8 cellular contexts compared by ENCODE assay signal in the genomic region with DNA sequence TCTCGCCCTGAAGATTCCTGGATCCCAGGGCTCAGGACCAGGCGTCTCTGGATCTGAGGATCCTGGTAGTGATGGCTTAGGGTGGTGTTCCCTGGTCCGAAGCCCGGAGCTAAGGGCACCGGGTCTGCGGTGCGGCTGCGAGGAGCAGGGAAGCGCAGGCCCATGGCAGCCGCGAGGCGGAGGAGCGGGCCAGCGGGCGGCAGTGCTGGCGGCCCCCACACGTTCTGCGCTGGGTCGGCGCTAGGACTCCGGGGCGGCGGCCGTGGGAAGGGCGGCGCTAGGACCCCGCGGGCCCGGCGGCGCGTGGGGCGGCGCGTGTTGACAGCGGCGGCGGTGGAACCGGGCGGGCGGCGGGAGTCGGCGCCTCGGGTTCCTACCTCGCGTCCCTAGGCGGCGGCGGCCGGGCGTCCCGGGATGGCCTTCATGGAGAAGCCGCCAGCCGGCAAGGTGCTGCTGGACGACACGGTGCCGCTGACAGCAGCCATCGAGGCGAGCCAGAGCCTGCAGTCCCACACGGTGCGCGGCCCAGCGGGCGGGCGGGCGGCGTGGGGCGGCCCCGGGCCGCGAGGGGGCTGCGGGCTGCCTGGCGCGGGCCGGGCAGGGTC. TPM values are rescaled to one million over a fixed set of nuclear protein-coding genes. Genes with fewer than 3 reads are reported as not detected.
DNase-seq lines count a peak whose midpoint lies in the region; ATAC-seq and TF ChIP-seq lines count a peak whose summit lies in the region.

Gene PXK (plus strand): TSS at position 318 of the 605 bp plus-strand sequence. CDS start 97 bp downstream, at position 415.

- peak; percentile 90 for ATAC-seq in CD8-positive, alpha-beta T cell
- ATAC-seq in GM19351 (IDR thresholded peaks at IDR 0.05; ENCODE audit: unreplicated experiment) (peak; percentile 84), HG03460 (IDR thresholded peaks at IDR 0.05; ENCODE audit: unreplicated experiment) (peak; percentile 90)
- peak; percentile 94 for ATAC-seq in stimulated activated naive CD8-positive, alpha-beta T cell treated with anti-CD3 and anti-CD28 coated beads, Interleukin-15, amount 100 ng/mL, for 72 hours

- peak; percentile 36 for TF ChIP-seq RAD21 in neural cell (conservative IDR thresholded peaks at IDR 0.05)

- peaks cover 7% of the 10 kb centered on the region for H3K36me3 Mint-ChIP-seq in CD8-positive, alpha-beta T cell

- intact Hi-C loops in CD8-positive, alpha-beta T cell (cut with DNase I, micrococcal nuclease) = loop anchor here (1.0 kb wide), 6 partner anchors 26 to 160 kb away; partner anchors contain the start of genes ABHD6 (in 2 of the 2), HTD2 (in 2 of the 2), PDHB (in 2 of the 2) and RPP14 (in 2 of the 2)

- CTCF ChIA-PET in CD8-positive, alpha-beta T cell (lab: Charles Lee) = interaction anchor here (0.8 to 3.3 kb wide), 6 partner anchors 25 to 160 kb away, joined by 3 to 25 read pairs (median 6); partner anchors contain the start of genes HTD2, KCTD6 and RPP14

- POLR2A ChIA-PET in CD8-positive, alpha-beta T cell (lab: Charles Lee) = interaction anchor here (0.5 to 3.5 kb wide), 4 partner anchors 16 to 159 kb away, joined by 3 to 20 read pairs (median 6); partner anchors contain the start of genes HTD2, KCTD6 and RPP14

- TF ChIP-seq CTCF in CD8-positive, alpha-beta T cell (IDR thresholded peaks at IDR 0.05) = no peak
- TF ChIP-seq CTCF in fibroblast of villous mesenchyme (IDR thresholded peaks at IDR 0.05; ENCODE audit: insufficient read depth, low read depth, low read length) (peak; percentile 21), neural cell (IDR thresholded peaks at IDR 0.05; ENCODE audit: poor library complexity, severe bottlenecking) (peak; percentile 46)

- H2AFZ ChIP-seq in neural cell (ENCODE audit: low read depth, low read length) = peak within 1 kb of the TSS; percentile 21

- H3K9ac ChIP-seq in neural cell (ENCODE audit: low read length) = peak within 1 kb of the TSS; percentile 68

- H3K27me3 ChIP-seq in CD8-positive, alpha-beta T cell (ENCODE audit: insufficient read depth, low read length) = no peaks in the 10 kb centered on the region
- no peaks in the 10 kb centered on the region for H3K27me3 ChIP-seq in neural cell (ENCODE audit: insufficient read depth, low read depth, low read length)

- H3K27me3 Mint-ChIP-seq in CD8-positive, alpha-beta T cell (ENCODE audit: low read depth) = no peaks in the 10 kb centered on the region
- no peaks in the 10 kb centered on the region for H3K27me3 Mint-ChIP-seq in stimulated activated naive CD8-positive, alpha-beta T cell treated with anti-CD3 and anti-CD28 coated beads, Interleukin-15, amount 100 ng/mL, for 72 hours

- H4K20me1 ChIP-seq in neural cell (ENCODE audit: insufficient read depth) = no peaks in the 10 kb centered on the region

- no peaks in the 10 kb centered on the region for H3K36me3 ChIP-seq in CD8-positive, alpha-beta T cell (ENCODE audit: insufficient read depth, low read length)
- H3K36me3 ChIP-seq in neural cell (ENCODE audit: insufficient read depth, low read length) = no peaks in the 10 kb centered on the region

- H3K9me3 ChIP-seq in CD8-positive, alpha-beta T cell (ENCODE audit: low read length) = no peaks in the 10 kb centered on the region
- H3K9me3 ChIP-seq in neural cell (ENCODE audit: low read length) = no peaks in the 10 kb centered on the region

- peak; percentile 62 to 85 (median 74) for DNase-seq in CD8-positive, alpha-beta T cell
- peak; percentile 70 for DNase-seq in SK-MEL-5 (ENCODE audit: low read depth, low spot score)
- DNase-seq in activated gamma-delta T cell treated with anti-CD3 and anti-CD28 coated beads, Interleukin-2, amount 50 U/mL, for 16 hours (ENCODE audit: low read depth) = peak; percentile 64
- peak; percentile 79 for DNase-seq in fibroblast of villous mesenchyme (ENCODE audit: low read depth)
- peak; percentile 84 to 88 for DNase-seq in stimulated activated naive CD8-positive, alpha-beta T cell treated with anti-CD3 and anti-CD28 coated beads, Interleukin-15, amount 100 ng/mL, for 72 hours

- no peaks in the 10 kb centered on the region for H3F3A ChIP-seq in neural cell (ENCODE audit: insufficient read depth, low read length, poor library complexity, severe bottlenecking)

- peak within 1 kb of the TSS; percentile 94 for H3K27ac Mint-ChIP-seq in CD8-positive, alpha-beta T cell
- H3K27ac Mint-ChIP-seq in stimulated activated naive CD8-positive, alpha-beta T cell treated with anti-CD3 and anti-CD28 coated beads, Interleukin-15, amount 100 ng/mL, for 72 hours = peak within 1 kb of the TSS; percentile 90 to 94

- in situ Hi-C loops in SK-MEL-5 (cut with HindIII; ENCODE audit: low pct_unique_long_range_greater_than_20kb, low sequenced_read_pairs) = no loop called here

- H3K27ac ChIP-seq in CD8-positive, alpha-beta T cell (ENCODE audit: low read depth, low read length) = peak within 1 kb of the TSS; percentile 25
- H3K27ac ChIP-seq in neural cell (ENCODE audit: low read length) = peak within 1 kb of the TSS; percentile 20

- H3K4me3 ChIP-seq in CD8-positive, alpha-beta T cell (ENCODE audit: low read depth, low read length) = peak within 1 kb of the TSS; percentile 78
- H3K4me3 ChIP-seq in fibroblast of villous mesenchyme (ENCODE audit: low read depth, low read length) (peak within 1 kb of the TSS; percentile 90), neural cell (ENCODE audit: low read length) (peak within 1 kb of the TSS; percentile 81)

- H3K9me3 Mint-ChIP-seq in CD8-positive, alpha-beta T cell = no peaks in the 10 kb centered on the region
- no peaks in the 10 kb centered on the region for H3K9me3 Mint-ChIP-seq in stimulated activated naive CD8-positive, alpha-beta T cell treated with anti-CD3 and anti-CD28 coated beads, Interleukin-15, amount 100 ng/mL, for 72 hours

- H3K4me1 Mint-ChIP-seq in CD8-positive, alpha-beta T cell (ENCODE audit: low read depth) = peaks cover 30% of the 10 kb centered on the region
- peaks cover 46% of the 10 kb centered on the region for H3K4me1 Mint-ChIP-seq in stimulated activated naive CD8-positive, alpha-beta T cell treated with anti-CD3 and anti-CD28 coated beads, Interleukin-15, amount 100 ng/mL, for 72 hours

- H3K79me2 ChIP-seq in neural cell (replicated peaks; ENCODE audit: insufficient read depth, low read length) = peaks cover 5% of the 10 kb centered on the region

- no peaks in the 10 kb centered on the region for H3K9me2 ChIP-seq in neural cell (ENCODE audit: insufficient read depth, low read length)

- H3K4me2 ChIP-seq in neural cell (ENCODE audit: low read length) = peak within 1 kb of the TSS; percentile 90

- peaks cover 29% of the 10 kb centered on the region for H3K4me1 ChIP-seq in CD8-positive, alpha-beta T cell (ENCODE audit: insufficient read depth, low read length)

- TF ChIP-seq EP300 in neural cell (conservative IDR thresholded peaks at IDR 0.05; ENCODE audit: poor library complexity, severe bottlenecking) = peak; percentile 50

- H3K4me3 Mint-ChIP-seq in CD8-positive, alpha-beta T cell = peak within 1 kb of the TSS; percentile 100
- peak within 1 kb of the TSS; percentile 97 to 99 for H3K4me3 Mint-ChIP-seq in stimulated activated naive CD8-positive, alpha-beta T cell treated with anti-CD3 and anti-CD28 coated beads, Interleukin-15, amount 100 ng/mL, for 72 hours

TF ChIP-seq in neural cell, 6 proteins besides CTCF, POLR2A, EP300 and RAD21:
- TF ChIP-seq, protein P1, sequence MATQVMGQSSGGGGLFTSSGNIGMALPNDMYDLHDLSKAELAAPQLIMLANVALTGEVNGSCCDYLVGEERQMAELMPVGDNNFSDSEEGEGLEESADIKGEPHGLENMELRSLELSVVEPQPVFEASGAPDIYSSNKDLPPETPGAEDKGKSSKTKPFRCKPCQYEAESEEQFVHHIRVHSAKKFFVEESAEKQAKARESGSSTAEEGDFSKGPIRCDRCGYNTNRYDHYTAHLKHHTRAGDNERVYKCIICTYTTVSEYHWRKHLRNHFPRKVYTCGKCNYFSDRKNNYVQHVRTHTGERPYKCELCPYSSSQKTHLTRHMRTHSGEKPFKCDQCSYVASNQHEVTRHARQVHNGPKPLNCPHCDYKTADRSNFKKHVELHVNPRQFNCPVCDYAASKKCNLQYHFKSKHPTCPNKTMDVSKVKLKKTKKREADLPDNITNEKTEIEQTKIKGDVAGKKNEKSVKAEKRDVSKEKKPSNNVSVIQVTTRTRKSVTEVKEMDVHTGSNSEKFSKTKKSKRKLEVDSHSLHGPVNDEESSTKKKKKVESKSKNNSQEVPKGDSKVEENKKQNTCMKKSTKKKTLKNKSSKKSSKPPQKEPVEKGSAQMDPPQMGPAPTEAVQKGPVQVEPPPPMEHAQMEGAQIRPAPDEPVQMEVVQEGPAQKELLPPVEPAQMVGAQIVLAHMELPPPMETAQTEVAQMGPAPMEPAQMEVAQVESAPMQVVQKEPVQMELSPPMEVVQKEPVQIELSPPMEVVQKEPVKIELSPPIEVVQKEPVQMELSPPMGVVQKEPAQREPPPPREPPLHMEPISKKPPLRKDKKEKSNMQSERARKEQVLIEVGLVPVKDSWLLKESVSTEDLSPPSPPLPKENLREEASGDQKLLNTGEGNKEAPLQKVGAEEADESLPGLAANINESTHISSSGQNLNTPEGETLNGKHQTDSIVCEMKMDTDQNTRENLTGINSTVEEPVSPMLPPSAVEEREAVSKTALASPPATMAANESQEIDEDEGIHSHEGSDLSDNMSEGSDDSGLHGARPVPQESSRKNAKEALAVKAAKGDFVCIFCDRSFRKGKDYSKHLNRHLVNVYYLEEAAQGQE (IDR thresholded peaks at IDR 0.05; ENCODE audit: borderline replicate concordance) = no peak
- no peak for TF ChIP-seq EZH2 (IDR thresholded peaks at IDR 0.05; ENCODE audit: borderline replicate concordance, insufficient read depth, low read length, poor library complexity, severe bottlenecking)
- TF ChIP-seq POLR2AphosphoS5 (IDR thresholded peaks at IDR 0.05) = peak; percentile 30
- TF ChIP-seq SMC3 (conservative IDR thresholded peaks at IDR 0.05; ENCODE audit: poor library complexity) = peak; percentile 53
- TF ChIP-seq MXI1 (conservative IDR thresholded peaks at IDR 0.05; ENCODE audit: poor library complexity, severe bottlenecking) = peak; percentile 89
- TF ChIP-seq TAF1 (IDR thresholded peaks at IDR 0.05; ENCODE audit: low read depth) = no peak
TF ChIP-seq in neural cell: peak in this region for 3.

RNA-seq across cellular contexts. Expression of gene PXK, which starts in this region (rescaled TPM):
- total RNA-seq in CD8-positive, alpha-beta T cell = 10 to 100 TPM; 14.9 to 15.0 TPM
- total RNA-seq in SK-MEL-5 (2014; rRNA removed; shearing (Covaris generic)) = 42.0 and 45.8 TPM in 2 replicates
- 37.3 and 42.9 TPM in 2 replicates for polyA plus RNA-seq in SK-MEL-5 (2015; cell fraction: cytosol; rRNA removed)
- 34.2 and 46.6 TPM in 2 replicates for polyA plus RNA-seq in SK-MEL-5 (2015; cell fraction: nucleus; rRNA removed)
- 57.9 and 64.7 TPM in 2 replicates for total RNA-seq in fibroblast of villous mesenchyme
- polyA plus RNA-seq in neural cell = 37.7 and 40.4 TPM in 2 replicates
- 60.1 and 61.6 TPM in 2 replicates for polyA minus RNA-seq in neural cell

Comparison
In these comparisons a context has a peak if more than half of its experiments do, and no peak if none do; other contexts are left out.
1. Peak in every context shown above with its lines: DNase-seq, ATAC-seq, H3K4me3 ChIP-seq and H3K27ac ChIP-seq.